In the genomic region with DNA sequence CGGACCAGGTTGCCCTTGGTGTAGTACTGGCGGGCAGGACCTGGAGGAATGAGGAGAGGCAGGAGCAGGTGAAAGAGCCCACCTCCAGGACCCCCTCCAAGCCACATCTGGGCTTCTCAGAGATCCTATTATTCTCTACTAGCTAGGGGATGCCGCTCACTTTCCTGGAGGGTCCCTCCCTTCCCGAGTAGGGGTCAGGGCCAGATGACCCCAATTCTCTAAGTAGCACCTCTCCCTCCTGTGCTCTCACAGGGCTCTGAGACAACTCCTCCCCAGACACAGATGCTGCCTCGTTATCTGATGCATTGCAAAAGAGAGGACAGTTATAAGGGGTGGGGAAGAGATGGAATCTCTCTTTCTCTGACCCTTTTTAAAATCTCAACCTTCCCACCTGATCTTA, we compare ENCODE assay signal across 19 cellular contexts. TPM values are rescaled to one million over a fixed set of nuclear protein-coding genes. Genes with fewer than 3 reads are reported as not detected.
DNase-seq lines count a peak whose midpoint lies in the region; ATAC-seq and TF ChIP-seq lines count a peak whose summit lies in the region.
"Had no signal": no experiment of that assay in that cellular context is flagged by ENCODE, and none has a peak within 500 bp of the region (broad histone marks: within the 10 kb centered on the region; RNA-seq: fewer than 3 reads in every experiment).

No MANE protein-coding gene starts in this region.

- H3K4me3 ChIP-seq in MM.1S (ENCODE audit: low read length) (peak overlapping the region; percentile 58; the same call in 1 of the 2 replicates), parathyroid adenoma (ENCODE audit: low read depth, low read length) (no peak overlapping the region), gastroesophageal sphincter (no peak overlapping the region)
- H3K4me3 ChIP-seq: ascending aorta, GM23338 had no signal

- no peak overlapping the region for H3K9ac ChIP-seq in MM.1S (ENCODE audit: low read length)
- H3K9ac ChIP-seq in parathyroid adenoma, result no peak overlapping the region

- no peaks in the 10 kb centered on the region for H3F3A ChIP-seq in MM.1S (ENCODE audit: insufficient read depth, low read length)

- no peak for TF ChIP-seq POLR2A in gastroesophageal sphincter (IDR thresholded peaks at IDR 0.05)

- TF ChIP-seq CTCF in MM.1S (IDR thresholded peaks at IDR 0.05; ENCODE audit: low read length), result no peak
- TF ChIP-seq CTCF in parathyroid adenoma (IDR thresholded peaks at IDR 0.05), result no peak
- TF ChIP-seq CTCF in gastroesophageal sphincter (IDR thresholded peaks at IDR 0.05), result no peak

- 60 to 71% methylated on average over 1 to 2 of the region's 5 CpGs for WGBS in gastroesophageal sphincter (ENCODE audit: low coverage in 1 of 2), 2 donors

- no peaks in the 10 kb centered on the region for H4K20me1 ChIP-seq in MM.1S (ENCODE audit: insufficient read depth, low read length)

- no peaks in the 10 kb centered on the region for H3K9me2 ChIP-seq in MM.1S (replicated peaks; ENCODE audit: insufficient read depth, low read length)

- H3K27me3 Mint-ChIP-seq in activated CD4-positive, alpha-beta T cell treated with anti-CD3 and anti-CD28 coated beads, Interleukin-2, amount 10 ng/mL, durations not matched to agents 7 days and 5 days, result no peaks in the 10 kb centered on the region
- peaks cover 0 to 9% of the 10 kb centered on the region in 2 donors for H3K27me3 Mint-ChIP-seq in effector memory CD8-positive, alpha-beta T cell

- H3K27me3 ChIP-seq in MM.1S (replicated peaks; ENCODE audit: insufficient read depth, low read length) (no peaks in the 10 kb centered on the region), parathyroid adenoma (ENCODE audit: control insufficient read depth, insufficient read depth, low read length) (no peaks in the 10 kb centered on the region), gastroesophageal sphincter (no peaks in the 10 kb centered on the region)
- H3K27me3 ChIP-seq: ascending aorta, heart left ventricle, upper lobe of left lung had no signal

- H3K4me1 ChIP-seq in MM.1S (ENCODE audit: low read length), result no peaks in the 10 kb centered on the region
- no peaks in the 10 kb centered on the region for H3K4me1 ChIP-seq in parathyroid adenoma
- H3K4me1 ChIP-seq in gastroesophageal sphincter, result no peaks in the 10 kb centered on the region
- H3K4me1 ChIP-seq: ascending aorta, upper lobe of left lung had no signal

- TF ChIP-seq EP300 in gastroesophageal sphincter (IDR thresholded peaks at IDR 0.05), result no peak

- DNase-seq in activated CD4-positive, alpha-beta T cell treated with anti-CD3 and anti-CD28 coated beads, Interleukin-2, amount 10 ng/mL, durations not matched to agents 7 days and 5 days, result no peak
- DNase-seq in activated CD4-positive, alpha-beta T cell treated with anti-CD3 and anti-CD28 coated beads, Interleukin-2, amount 50 U/mL, for 48 hours, result no peak
- DNase-seq in MM.1S, result no peak
- DNase-seq in effector memory CD8-positive, alpha-beta T cell, result no peak
- DNase-seq in caudate nucleus (lab: John Stamatoyannopoulos, UW), result no peak
- DNase-seq: ACHN; activated effector memory CD4-positive, alpha-beta T cell treated with anti-CD3 and anti-CD28 coated beads, Interleukin-2, amount 50 U/mL, for 16 hours; nephron progenitor cell; stimulated activated naive CD4-positive, alpha-beta T cell treated with Interleukin-2 at 50 U/mL for 16 hours had no signal

- H2AFZ ChIP-seq in MM.1S (ENCODE audit: low read length) (no peak overlapping the region), parathyroid adenoma (no peak overlapping the region)
- H2AFZ ChIP-seq: GM23338 had no signal

- peaks cover 27% of the 10 kb centered on the region for H3K36me3 Mint-ChIP-seq in activated CD4-positive, alpha-beta T cell treated with anti-CD3 and anti-CD28 coated beads, Interleukin-2, amount 10 ng/mL, durations not matched to agents 7 days and 5 days (ENCODE audit: low read depth)
- peaks cover 27% of the 10 kb centered on the region for H3K36me3 Mint-ChIP-seq in effector memory CD8-positive, alpha-beta T cell (ENCODE audit: insufficient read depth)

- H3K4me1 Mint-ChIP-seq in activated CD4-positive, alpha-beta T cell treated with anti-CD3 and anti-CD28 coated beads, Interleukin-2, amount 10 ng/mL, durations not matched to agents 7 days and 5 days, result peaks cover 9% of the 10 kb centered on the region
- H3K4me1 Mint-ChIP-seq in effector memory CD8-positive, alpha-beta T cell (ENCODE audit: low read depth in 2 of 2), result peaks cover 4 to 20% of the 10 kb centered on the region in 2 donors
- H3K4me1 Mint-ChIP-seq: nephron progenitor cell had no signal

- no peak overlapping the region for H3K27ac ChIP-seq in MM.1S (ENCODE audit: low read length)
- H3K27ac ChIP-seq in parathyroid adenoma, result peak overlapping the region; percentile 19
- H3K27ac ChIP-seq in caudate nucleus (ENCODE audit: low read depth, low read length), result no peak overlapping the region
- no peak overlapping the region for H3K27ac ChIP-seq in gastroesophageal sphincter
- H3K27ac ChIP-seq: ascending aorta, upper lobe of left lung had no signal

- H3K79me2 ChIP-seq in MM.1S (ENCODE audit: low read length), result peaks cover 48% of the 10 kb centered on the region
- H3K79me2 ChIP-seq in parathyroid adenoma, result no peaks in the 10 kb centered on the region

- peak; percentile 28 for ATAC-seq in effector memory CD8-positive, alpha-beta T cell (replicated peaks)
- ATAC-seq in HG03378 (IDR thresholded peaks at IDR 0.05; ENCODE audit: unreplicated experiment) (no peak), gastroesophageal sphincter (no peak)
- ATAC-seq: GM23338 had no signal

- no peaks in the 10 kb centered on the region for H3K9me3 ChIP-seq in MM.1S (replicated peaks; ENCODE audit: insufficient read depth, low read length)
- no peaks in the 10 kb centered on the region for H3K9me3 ChIP-seq in parathyroid adenoma (ENCODE audit: control insufficient read depth, low read length)
- H3K9me3 ChIP-seq in gastroesophageal sphincter, result no peaks in the 10 kb centered on the region
- H3K9me3 ChIP-seq: ascending aorta, heart left ventricle, upper lobe of left lung had no signal

- peaks cover 3% of the 10 kb centered on the region for H3K9me3 Mint-ChIP-seq in activated CD4-positive, alpha-beta T cell treated with anti-CD3 and anti-CD28 coated beads, Interleukin-2, amount 10 ng/mL, durations not matched to agents 7 days and 5 days
- no peaks in the 10 kb centered on the region for H3K9me3 Mint-ChIP-seq in effector memory CD8-positive, alpha-beta T cell

- CTCF ChIA-PET in activated CD4-positive, alpha-beta T cell treated with anti-CD3 and anti-CD28 coated beads, Interleukin-2, amount 10 ng/mL, durations not matched to agents 7 days and 5 days (lab: Charles Lee), result interaction anchor here (1.5 kb wide), 1 partner anchor 13 kb away, joined by 4 read pairs; no protein-coding TSS in a partner anchor

- peak overlapping the region; percentile 82 for H3K27ac Mint-ChIP-seq in activated CD4-positive, alpha-beta T cell treated with anti-CD3 and anti-CD28 coated beads, Interleukin-2, amount 10 ng/mL, durations not matched to agents 7 days and 5 days
- peak overlapping the region in 1 of 2 donors; percentile 19 for H3K27ac Mint-ChIP-seq in effector memory CD8-positive, alpha-beta T cell
- H3K27ac Mint-ChIP-seq: GM23338, nephron progenitor cell had no signal

- H3K36me3 ChIP-seq in MM.1S (replicated peaks; ENCODE audit: insufficient read depth, low read length) (no peaks in the 10 kb centered on the region), parathyroid adenoma (ENCODE audit: control insufficient read depth, insufficient read depth, low read length) (no peaks in the 10 kb centered on the region), gastroesophageal sphincter (no peaks in the 10 kb centered on the region)
- H3K36me3 ChIP-seq: ascending aorta, heart left ventricle, upper lobe of left lung had no signal

- POLR2A ChIA-PET in activated CD4-positive, alpha-beta T cell treated with anti-CD3 and anti-CD28 coated beads, Interleukin-2, amount 10 ng/mL, durations not matched to agents 7 days and 5 days (lab: Charles Lee), result no interaction called here

- H3K4me2 ChIP-seq in MM.1S (ENCODE audit: low read depth, low read length), result peak overlapping the region; percentile 68
- H3K4me2 ChIP-seq in parathyroid adenoma (ENCODE audit: low read length), result no peak overlapping the region
- H3K4me2 ChIP-seq: GM23338 had no signal

- peak overlapping the region; percentile 46 for H3K4me3 Mint-ChIP-seq in activated CD4-positive, alpha-beta T cell treated with anti-CD3 and anti-CD28 coated beads, Interleukin-2, amount 10 ng/mL, durations not matched to agents 7 days and 5 days
- H3K4me3 Mint-ChIP-seq in effector memory CD8-positive, alpha-beta T cell, result peak overlapping the region in 1 of 2 donors; percentile 52
- H3K4me3 Mint-ChIP-seq: GM23338, nephron progenitor cell had no signal

RNA-seq across cellular contexts. Expression of a gene that starts 22.9 kb away (rescaled TPM):
- under 1 TPM; 0.19 to 0.52 TPM for total RNA-seq in activated CD4-positive, alpha-beta T cell treated with anti-CD3 and anti-CD28 coated beads, Interleukin-2, amount 10 ng/mL, durations not matched to agents 7 days and 5 days
- total RNA-seq in gastroesophageal sphincter, result not detected
- total RNA-seq: activated CD8-positive, alpha-beta memory T cell treated with anti-CD3 and anti-CD28 coated beads for 36 hours; ascending aorta; M059J; RPMI7951 had no signal

RNA-seq across cellular contexts. Expression of a gene that starts 47.8 kb away (rescaled TPM):
- total RNA-seq in activated CD4-positive, alpha-beta T cell treated with anti-CD3 and anti-CD28 coated beads, Interleukin-2, amount 10 ng/mL, durations not matched to agents 7 days and 5 days, result 10 to 100 TPM; 15.0 to 15.6 TPM
- total RNA-seq in gastroesophageal sphincter, result 10 to 100 TPM in 3 of 4 donors, 1 to 10 TPM in 1; 10.0 to 15.6 (median 13.9) TPM

RNA-seq across cellular contexts. Expression of a gene that starts 49.0 kb away (rescaled TPM):
- total RNA-seq in activated CD4-positive, alpha-beta T cell treated with anti-CD3 and anti-CD28 coated beads, Interleukin-2, amount 10 ng/mL, durations not matched to agents 7 days and 5 days, result 10 to 100 TPM; 12.6 to 14.7 TPM
- total RNA-seq in gastroesophageal sphincter, result 1 to 10 TPM in 1 of 4 donors, under 1 TPM in 1, not detected in 2; 0.15 to 1.1 TPM
- total RNA-seq: ascending aorta, M059J had no signal

Comparison
In these comparisons a context has a peak if more than half of its experiments do, and no peak if none do; other contexts are left out.
1. RNA of a gene that starts 49.0 kb away (total RNA-seq): 12.6 to 14.7 TPM in activated CD4-positive, alpha-beta T cell treated with anti-CD3 and anti-CD28 coated beads, Interleukin-2, amount 10 ng/mL, durations not matched to agents 7 days and 5 days; 0.15 to 1.1 TPM in gastroesophageal sphincter; every median in the first group is over 4 times any median in the second.